In genomic region chr1:115496904-115497527, GRCh38 we compare ENCODE assay signal across 13 cellular contexts.
DNase-seq lines count a peak whose midpoint lies in the region; ATAC-seq and TF ChIP-seq lines count a peak whose summit lies in the region.
"Had no signal": no experiment of that assay in that cellular context is flagged by ENCODE, and none has a peak within 500 bp of the region (broad histone marks: within the 10 kb centered on the region; RNA-seq: fewer than 3 reads in every experiment).

No MANE protein-coding gene starts in this region.

- no peaks in the 10 kb centered on the region for H3K4me1 ChIP-seq in stomach

- H3K4me1 Mint-ChIP-seq in HFFc6 (ENCODE audit: low read depth) = peaks cover 97% of the 10 kb centered on the region

- peak overlapping the region; percentile 35 for H3K4me3 Mint-ChIP-seq in HFFc6
- H3K4me3 Mint-ChIP-seq: dendritic cell treated with granulocyte-macrophage colony-stimulating factor and Interleukin-4, amounts not matched to agents 40 ng/mL and 50 ng/mL, for 4 days had no signal

- H3K27me3 Mint-ChIP-seq in HFFc6 (ENCODE audit: insufficient read depth) = peaks cover 1% of the 10 kb centered on the region; the same call in 1 of the 2 replicates
- H3K27me3 Mint-ChIP-seq: dendritic cell treated with granulocyte-macrophage colony-stimulating factor and Interleukin-4, amounts not matched to agents 40 ng/mL and 50 ng/mL, for 4 days had no signal

- no peaks in the 10 kb centered on the region for H3K36me3 ChIP-seq in stomach

- no peak overlapping the region for H3K4me3 ChIP-seq in stomach

- H3K36me3 Mint-ChIP-seq in HFFc6 (ENCODE audit: low read depth) = no peaks in the 10 kb centered on the region

- intact Hi-C loops in stomach (cut with DNase I; ENCODE audit: low total_unique reads) = no loop called here

- 46 to 71% (median 60%) methylated on average over 4 of the region's 4 CpGs for WGBS in stomach, 5 donors

- TF ChIP-seq CTCF in HFFc6 (IDR thresholded peaks at IDR 0.05) (no peak), stomach (IDR thresholded peaks at IDR 0.05) (no peak)

- no peak for TF ChIP-seq EP300 in stomach (IDR thresholded peaks at IDR 0.05)

- no peak for TF ChIP-seq POLR2A in stomach (IDR thresholded peaks at IDR 0.05)

- H3K27me3 ChIP-seq in stomach = no peaks in the 10 kb centered on the region

- H3K9me3 Mint-ChIP-seq in HFFc6 = no peaks in the 10 kb centered on the region
- H3K9me3 Mint-ChIP-seq: dendritic cell treated with granulocyte-macrophage colony-stimulating factor and Interleukin-4, amounts not matched to agents 40 ng/mL and 50 ng/mL, for 4 days had no signal

- DNase-seq in A172 (ENCODE audit: low spot score) (peak; percentile 91), HFFc6 (peak; percentile 86), amniotic epithelial cell (ENCODE audit: low read depth) (peak; percentile 85), glomerular visceral epithelial cell (ENCODE audit: extremely low spot score) (peak; percentile 90), stomach (no peak), NCI-H2227 treated with DMSO at 0.1 percent for 48 hours (lab: John Stamatoyannopoulos, UW) (no peak)
- DNase-seq in effector CD8-positive, alpha-beta T cell (lab: John Stamatoyannopoulos, UW) = no peak
- DNase-seq: activated gamma-delta T cell treated with Interleukin-2 at 50 U/mL for 16 hours, AML-193, hippocampal formation, NCI-H774 had no signal

- peak overlapping the region; percentile 97 for H3K27ac Mint-ChIP-seq in HFFc6
- H3K27ac Mint-ChIP-seq: dendritic cell treated with granulocyte-macrophage colony-stimulating factor and Interleukin-4, amounts not matched to agents 40 ng/mL and 50 ng/mL, for 4 days had no signal

- H3K9me3 ChIP-seq in stomach = no peaks in the 10 kb centered on the region

- H3K27ac ChIP-seq in stomach = no peak overlapping the region

- ATAC-seq in GM19455 (IDR thresholded peaks at IDR 0.05; ENCODE audit: unreplicated experiment) = no peak

Comparison
In these comparisons a context has a peak if more than half of its experiments do, and no peak if none do; other contexts are left out.
1. DNase-seq: peak in A172 (single experiment), HFFc6 (single experiment), amniotic epithelial cell (single experiment) and glomerular visceral epithelial cell (single experiment); none in stomach (single experiment), effector CD8-positive, alpha-beta T cell (single experiment) and NCI-H2227 treated with DMSO at 0.1 percent for 48 hours (single experiment).